In the genomic region with DNA sequence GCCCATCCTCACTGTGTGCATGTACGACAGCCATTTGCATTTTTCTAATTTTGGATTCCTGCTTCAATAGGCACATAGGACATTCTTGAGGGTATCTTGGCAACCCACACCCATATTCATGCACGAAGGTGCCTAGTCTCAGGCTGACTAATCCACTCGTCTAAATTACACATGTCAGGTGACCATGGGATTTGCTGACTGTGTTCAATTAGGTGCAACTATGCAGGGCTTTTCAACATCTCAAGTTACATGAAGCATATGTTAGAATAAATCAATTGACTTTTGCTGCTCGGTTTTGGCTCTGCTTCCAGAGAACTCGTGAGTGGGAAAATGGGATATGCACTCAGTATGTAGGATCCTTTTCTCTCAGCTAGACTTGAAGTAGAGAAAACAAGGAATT, we compare ENCODE assay signal across 23 cellular contexts.
A peak's percentile ranks its signal among the peaks of the same experiment; 100 is the strongest.
DNase-seq lines count a peak whose midpoint lies in the region; ATAC-seq, FAIRE-seq and TF ChIP-seq lines count a peak whose summit lies in the region.
"Had no signal": no experiment of that assay in that cellular context is flagged by ENCODE, and none has a peak within 500 bp of the region (broad histone marks: within the 10 kb centered on the region; RNA-seq: fewer than 3 reads in every experiment).

No MANE protein-coding gene starts in this region.

- no peak for TF ChIP-seq EP300 in K562 (IDR thresholded peaks at IDR 0.05; ENCODE audit: low read length)

- TF ChIP-seq RAD21 in K562 (CRISPR knock-in tag; conservative IDR thresholded peaks at IDR 0.05 in 1 of 2, IDR thresholded peaks at IDR 0.05 in 1 of 2), result no peak

- H3K27ac ChIP-seq in K562 (ENCODE audit: extremely low read depth, low read depth, low read length), result no peak overlapping the region
- H3K27ac ChIP-seq: esophagus squamous epithelium, HL-60, parathyroid adenoma, SK-N-MC, skin epidermis had no signal

- no peak overlapping the region for H2AFZ ChIP-seq in K562 (ENCODE audit: low read depth, low read length)
- H2AFZ ChIP-seq: parathyroid adenoma had no signal

- DNase-seq in HT1080 (ENCODE audit: low read depth), result peak; percentile 23
- peak; percentile 65 to 95 for DNase-seq in NCI-H446 (lab: John Stamatoyannopoulos, UW)
- no peak for DNase-seq in K562 (ENCODE audit: extremely low read depth in 1 of 4, low spot score in 3 of 4)
- DNase-seq in myocyte (ENCODE audit: low read depth), result peak; percentile 52
- DNase-seq in anterior cingulate cortex (lab: John Stamatoyannopoulos, UW), result no peak
- DNase-seq in T-helper 9 cell, result no peak
- DNase-seq: activated naive CD8-positive, alpha-beta T cell treated with anti-CD3 and anti-CD28 coated beads, Interleukin-2, amount 50 U/mL, for 24 hours; AML-193; Caco-2; esophagus squamous epithelium; H7; KBM-7; kidney; naive thymus-derived CD8-positive, alpha-beta T cell; OCI-M1; stimulated activated CD4-positive, alpha-beta T cell treated with anti-CD3 and anti-CD28 coated beads, Interleukin-4, amount 100 ng/mL, for 1 hour; T1000 had no signal

- no peaks in the 10 kb centered on the region for H3K27me3 ChIP-seq in K562 (ENCODE audit: control insufficient read depth in 2 of 2, insufficient read depth in 2 of 2, low read length in 2 of 2)
- H3K27me3 ChIP-seq: esophagus squamous epithelium had no signal

- H3K4me2 ChIP-seq in K562 (ENCODE audit: insufficient read depth, low read length), result no peak overlapping the region

- in situ Hi-C loops in K562 (cut with MboI), result no loop called here

- no peak overlapping the region for H3K9ac ChIP-seq in K562 (ENCODE audit: insufficient read depth in 1 of 2, low read depth in 2 of 2, low read length in 2 of 2)
- H3K9ac ChIP-seq: parathyroid adenoma had no signal

- no TSS peak for BruUV-seq in K562 (replicated peaks; lab: Mats Ljungman, UMichigan)

- no peak overlapping the region for H3K4me3 ChIP-seq in K562
- H3K4me3 ChIP-seq: esophagus squamous epithelium, SK-N-MC, skin epidermis had no signal

- intact Hi-C loops in K562 (cut with micrococcal nuclease), result no loop called here

- no peaks in the 10 kb centered on the region for H4K20me1 ChIP-seq in K562 (replicated peaks; ENCODE audit: control insufficient read depth, insufficient read depth, low read length)

- no peaks in the 10 kb centered on the region for H3K79me2 ChIP-seq in K562 (ENCODE audit: control insufficient read depth, insufficient read depth, low read length)
- H3K79me2 ChIP-seq: parathyroid adenoma had no signal

- H3K9me3 ChIP-seq in K562 (replicated peaks; ENCODE audit: control insufficient read depth, insufficient read depth, low read depth, low read length), result no peaks in the 10 kb centered on the region
- H3K9me3 ChIP-seq: Caco-2, esophagus squamous epithelium had no signal

- POLR2A ChIA-PET in K562 (lab: Yijun Ruan, JAX), result no interaction called here

- no peaks in the 10 kb centered on the region for H3K36me3 ChIP-seq in K562 (ENCODE audit: control insufficient read depth, insufficient read depth, low read length)
- H3K36me3 ChIP-seq: esophagus squamous epithelium had no signal

- no peaks in the 10 kb centered on the region for H3K4me1 ChIP-seq in K562 (replicated peaks in 1 of 2; ENCODE audit: control insufficient read depth in 2 of 2, insufficient read depth in 2 of 2, low read length in 2 of 2)
- H3K4me1 ChIP-seq: Caco-2, esophagus squamous epithelium, parathyroid adenoma had no signal

- CTCF ChIA-PET in K562 (lab: Yijun Ruan, JAX; ENCODE audit: low intra/inter-chr PET ratio), result no interaction called here

- no peaks in the 10 kb centered on the region for H3K9me1 ChIP-seq in K562 (ENCODE audit: control insufficient read depth, insufficient read depth, low read length)

- TF ChIP-seq POLR2A in K562 (conservative IDR thresholded peaks at IDR 0.05), result no peak

- FAIRE-seq in K562 (lab: Jason Lieb, UNC), result no peak
- FAIRE-seq: kidney had no signal

- WGBS in K562 (ENCODE audit: insufficient coverage, low coverage, missing lambda C conversion rate), result 0% methylated on average over 5 of the region's 5 CpGs

- no peak for TF ChIP-seq CTCF in K562 (IDR thresholded peaks at IDR 0.05 in 2 of 3, conservative IDR thresholded peaks at IDR 0.05 in 1 of 3; ENCODE audit: insufficient read depth in 2 of 3, low read depth in 1 of 3, low read length in 3 of 3)

- ATAC-seq in K562 (no peak), GM18498 (IDR thresholded peaks at IDR 0.05; ENCODE audit: unreplicated experiment) (no peak)
- ATAC-seq: activated naive CD8-positive, alpha-beta T cell treated with anti-CD3 and anti-CD28 coated beads, Interleukin-2, amount 50 U/mL, for 24 hours; activated T-helper 17 cell treated with anti-CD3 and anti-CD28 coated beads, Interleukin-2, amount 50 U/mL, for 72 hours; naive thymus-derived CD8-positive, alpha-beta T cell had no signal

TF ChIP-seq in K562, 482 proteins besides CTCF, POLR2A, EP300 and RAD21:
- TF ChIP-seq, protein P1, sequence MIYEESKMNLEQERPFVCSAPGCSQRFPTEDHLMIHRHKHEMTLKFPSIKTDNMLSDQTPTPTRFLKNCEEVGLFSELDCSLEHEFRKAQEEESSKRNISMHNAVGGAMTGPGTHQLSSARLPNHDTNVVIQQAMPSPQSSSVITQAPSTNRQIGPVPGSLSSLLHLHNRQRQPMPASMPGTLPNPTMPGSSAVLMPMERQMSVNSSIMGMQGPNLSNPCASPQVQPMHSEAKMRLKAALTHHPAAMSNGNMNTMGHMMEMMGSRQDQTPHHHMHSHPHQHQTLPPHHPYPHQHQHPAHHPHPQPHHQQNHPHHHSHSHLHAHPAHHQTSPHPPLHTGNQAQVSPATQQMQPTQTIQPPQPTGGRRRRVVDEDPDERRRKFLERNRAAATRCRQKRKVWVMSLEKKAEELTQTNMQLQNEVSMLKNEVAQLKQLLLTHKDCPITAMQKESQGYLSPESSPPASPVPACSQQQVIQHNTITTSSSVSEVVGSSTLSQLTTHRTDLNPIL (CRISPR knock-in tag; IDR thresholded peaks at IDR 0.05), result no peak
- TF ChIP-seq MAFG (tag; conservative IDR thresholded peaks at IDR 0.05) (peak; percentile 34; the same call in 1 of the 2 replicates), ZNF316 (IDR thresholded peaks at IDR 0.05) (peak; percentile 65), C11orf30 (IDR thresholded peaks at IDR 0.05; ENCODE audit: low read depth) (peak; percentile 29; the same call in 1 of the 2 replicates), MAFF (IDR thresholded peaks at IDR 0.05; ENCODE audit: low read length) (peak; percentile 39; the same call in 1 of the 2 replicates), ZNF253 (CRISPR knock-in tag; conservative IDR thresholded peaks at IDR 0.05) (no peak)

Comparison
In these comparisons a context has a peak if more than half of its experiments do, and no peak if none do; other contexts are left out.
1. DNase-seq: peak in HT1080 (single experiment), NCI-H446 (2 of 2) and myocyte (single experiment); none in K562 (0 of 4), anterior cingulate cortex (0 of 58) and T-helper 9 cell (single experiment).